Comparison of ENCODE assay signal across 19 cellular contexts in the genomic region with DNA sequence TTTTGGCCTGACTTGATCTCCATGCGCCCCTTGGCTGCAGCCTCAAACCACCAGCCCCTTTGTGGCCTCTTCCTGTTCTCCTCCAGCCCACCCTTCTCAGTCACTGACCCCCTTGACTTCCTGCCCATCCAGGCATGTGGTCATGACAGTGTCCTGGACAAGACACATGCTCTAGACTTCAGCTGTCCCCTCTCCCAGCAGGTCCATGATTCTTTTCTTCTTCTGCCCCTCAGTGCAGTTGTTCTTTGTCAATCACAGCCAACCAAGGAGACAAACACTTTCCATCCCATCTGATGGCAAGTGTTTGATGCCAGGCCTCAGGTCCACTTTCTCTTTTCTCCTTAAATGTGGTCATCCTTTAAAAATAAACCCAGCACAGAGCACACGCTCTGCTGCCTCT. TPM values are rescaled to one million over a fixed set of nuclear protein-coding genes. Genes with fewer than 3 reads are reported as not detected.
DNase-seq lines count a peak whose midpoint lies in the region; ATAC-seq and TF ChIP-seq lines count a peak whose summit lies in the region.
"Had no signal": no experiment of that assay in that cellular context is flagged by ENCODE, and none has a peak within 500 bp of the region (broad histone marks: within the 10 kb centered on the region; RNA-seq: fewer than 3 reads in every experiment).

No MANE protein-coding gene starts in this region.

- H3K4me3 Mint-ChIP-seq in WTC11 (no peak overlapping the region), nephron progenitor cell (no peak overlapping the region), MCF 10A (ENCODE audit: unreplicated experiment) (no peak overlapping the region)
- H3K4me3 Mint-ChIP-seq: CD8-positive, alpha-beta T cell had no signal

- H3K27me3 Mint-ChIP-seq in WTC11 (ENCODE audit: low read depth), result no peaks in the 10 kb centered on the region
- H3K27me3 Mint-ChIP-seq in nephron progenitor cell (ENCODE audit: low read depth, poor library complexity), result peaks cover 3% of the 10 kb centered on the region
- peaks cover 29% of the 10 kb centered on the region for H3K27me3 Mint-ChIP-seq in MCF 10A (ENCODE audit: insufficient read depth, unreplicated experiment)

- no peaks in the 10 kb centered on the region for H3K9me3 ChIP-seq in left ventricle myocardium inferior (replicated peaks)

- no peaks in the 10 kb centered on the region for H3K36me3 ChIP-seq in left ventricle myocardium inferior

- no peaks in the 10 kb centered on the region for H3K9me3 Mint-ChIP-seq in WTC11
- H3K9me3 Mint-ChIP-seq in nephron progenitor cell, result no peaks in the 10 kb centered on the region
- no peaks in the 10 kb centered on the region for H3K9me3 Mint-ChIP-seq in MCF 10A (ENCODE audit: unreplicated experiment)
- H3K9me3 Mint-ChIP-seq: CD8-positive, alpha-beta T cell had no signal

- H3K27ac Mint-ChIP-seq in WTC11 (peak overlapping the region; percentile 15; the same call in 1 of the 2 replicates), nephron progenitor cell (peak overlapping the region; percentile 14), MCF 10A (ENCODE audit: low read depth, unreplicated experiment) (no peak overlapping the region)
- H3K27ac Mint-ChIP-seq: CD8-positive, alpha-beta T cell had no signal

- peaks cover 34% of the 10 kb centered on the region for H3K27me3 ChIP-seq in left ventricle myocardium inferior (ENCODE audit: low read depth)

- peaks cover 71% of the 10 kb centered on the region for H3K36me3 Mint-ChIP-seq in WTC11
- H3K36me3 Mint-ChIP-seq in nephron progenitor cell (ENCODE audit: low read depth), result peaks cover 46% of the 10 kb centered on the region
- no peaks in the 10 kb centered on the region for H3K36me3 Mint-ChIP-seq in MCF 10A (ENCODE audit: insufficient read depth, unreplicated experiment)
- H3K36me3 Mint-ChIP-seq: CD8-positive, alpha-beta T cell had no signal

- BruUV-seq in MCF 10A (replicated peaks; lab: Mats Ljungman, UMichigan), result no TSS peak

- ATAC-seq in WTC11, result no peak
- ATAC-seq: CD8-positive, alpha-beta T cell; Panc1 had no signal

- intact Hi-C loops in MCF 10A (cut with micrococcal nuclease), result no loop called here
- intact Hi-C loops in left ventricle myocardium inferior (cut with micrococcal nuclease), result no loop called here

- H3K4me1 Mint-ChIP-seq in WTC11, result peaks cover 48% of the 10 kb centered on the region
- H3K4me1 Mint-ChIP-seq in nephron progenitor cell, result peaks cover 59% of the 10 kb centered on the region
- no peaks in the 10 kb centered on the region for H3K4me1 Mint-ChIP-seq in MCF 10A (ENCODE audit: insufficient read depth, unreplicated experiment)

- no peaks in the 10 kb centered on the region for H3K4me1 ChIP-seq in left ventricle myocardium inferior

- TF ChIP-seq CTCF in WTC11 (IDR thresholded peaks at IDR 0.05) (no peak), nephron progenitor cell (IDR thresholded peaks at IDR 0.05) (no peak), MCF 10A (IDR thresholded peaks at IDR 0.05; ENCODE audit: unreplicated experiment) (no peak), left ventricle myocardium inferior (IDR thresholded peaks at IDR 0.05; ENCODE audit: borderline replicate concordance) (no peak)

- H3K27ac ChIP-seq in left ventricle myocardium inferior (replicated peaks), result no peak overlapping the region
- H3K27ac ChIP-seq: GM23248, HL-60 had no signal

- CTCF ChIA-PET in WTC11 (lab: Charles Lee) (no interaction called here), MCF 10A (lab: Yijun Ruan, JAX) (no interaction called here)

- DNase-seq in Ammon's horn (ENCODE audit: low spot score) (peak; percentile 38), LHCN-M2 (ENCODE audit: low read depth) (peak; percentile 22), WTC11 (ENCODE audit: low spot score) (no peak), nephron progenitor cell (no peak), MCF 10A (ENCODE audit: unreplicated experiment) (no peak), left ventricle myocardium inferior (no peak)
- no peak for DNase-seq in activated CD4-positive, alpha-beta T cell treated with anti-CD3 and anti-CD28 coated beads for 4 hours
- DNase-seq: AML-193; CD8-positive, alpha-beta T cell; GF-D8; GM23248; NCI-H1417; NCI-H1930; NCI-H2171 treated with DMSO at 0.1 percent for 48 hours; NCI-H774; Right ventricle myocardium superior had no signal

- no peak overlapping the region for H3K4me3 ChIP-seq in left ventricle myocardium inferior
- H3K4me3 ChIP-seq: GM23248 had no signal

- POLR2A ChIA-PET in WTC11 (lab: Charles Lee) (no interaction called here), MCF 10A (lab: Yijun Ruan, JAX) (no interaction called here)

TF ChIP-seq in WTC11, 78 proteins besides CTCF, POLR2A, EP300 and RAD21:
- TF ChIP-seq NFYB (CRISPR knock-in tag; conservative IDR thresholded peaks at IDR 0.05; ENCODE audit: low read depth) (no peak), TEAD4 (CRISPR knock-in tag; IDR thresholded peaks at IDR 0.05) (no peak), NFATC4 (CRISPR knock-in tag; IDR thresholded peaks at IDR 0.05) (no peak), ESRRA (CRISPR knock-in tag; IDR thresholded peaks at IDR 0.05; ENCODE audit: borderline replicate concordance) (no peak)
- TF ChIP-seq, protein P1, sequence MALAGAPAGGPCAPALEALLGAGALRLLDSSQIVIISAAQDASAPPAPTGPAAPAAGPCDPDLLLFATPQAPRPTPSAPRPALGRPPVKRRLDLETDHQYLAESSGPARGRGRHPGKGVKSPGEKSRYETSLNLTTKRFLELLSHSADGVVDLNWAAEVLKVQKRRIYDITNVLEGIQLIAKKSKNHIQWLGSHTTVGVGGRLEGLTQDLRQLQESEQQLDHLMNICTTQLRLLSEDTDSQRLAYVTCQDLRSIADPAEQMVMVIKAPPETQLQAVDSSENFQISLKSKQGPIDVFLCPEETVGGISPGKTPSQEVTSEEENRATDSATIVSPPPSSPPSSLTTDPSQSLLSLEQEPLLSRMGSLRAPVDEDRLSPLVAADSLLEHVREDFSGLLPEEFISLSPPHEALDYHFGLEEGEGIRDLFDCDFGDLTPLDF (CRISPR knock-in tag; IDR thresholded peaks at IDR 0.05), result no peak

RNA-seq across cellular contexts. Expression of a gene that starts 49.7 kb away (rescaled TPM):
- total RNA-seq in LHCN-M2 (2014; rRNA removed) (0.13 and 1.7 TPM in 2 replicates), WTC11 (2021) (54.2 to 58.2 TPM (median 55.9 TPM) in 3 replicates), MCF 10A (2022) (not detected in 2 replicates), left ventricle myocardium inferior (not detected)
- polyA plus RNA-seq in LHCN-M2 (2012), result 0.24 TPM
- total RNA-seq: CD8-positive, alpha-beta T cell; GM23248; NCI-H460; Right ventricle myocardium superior had no signal
- polyA plus RNA-seq: GM23248 had no signal

Comparison
In these comparisons a context has a peak if more than half of its experiments do, and no peak if none do; other contexts are left out.
1. DNase-seq: peak in Ammon's horn (single experiment) and LHCN-M2 (single experiment); none in WTC11 (single experiment), nephron progenitor cell (single experiment), activated CD4-positive, alpha-beta T cell treated with anti-CD3 and anti-CD28 coated beads for 4 hours (0 of 2), MCF 10A (single experiment) and left ventricle myocardium inferior (single experiment).
2. RNA of a gene that starts 49.7 kb away (total RNA-seq): 54.2 to 58.2 TPM in WTC11; 0.13 to 1.7 TPM in LHCN-M2, not detected in MCF 10A and not detected in left ventricle myocardium inferior (single experiment); every median in the first group is over 10 times any median in the second.